In genomic region chr2:65937379-65938160, GRCh38 we compare ENCODE assay signal across 15 cellular contexts.
DNase-seq lines count a peak whose midpoint lies in the region; ATAC-seq and TF ChIP-seq lines count a peak whose summit lies in the region.
"Had no signal": no experiment of that assay in that cellular context is flagged by ENCODE, and none has a peak within 500 bp of the region (broad histone marks: within the 10 kb centered on the region; RNA-seq: fewer than 3 reads in every experiment).

No MANE protein-coding gene starts in this region.

- no peak overlapping the region for H3K18ac ChIP-seq in IMR-90 (ENCODE audit: low read depth, low read length)

- TF ChIP-seq CTCF in IMR-90 (conservative IDR thresholded peaks at IDR 0.05; ENCODE audit: low read depth, low read length), result no peak
- TF ChIP-seq CTCF in astrocyte of the spinal cord (IDR thresholded peaks at IDR 0.05; ENCODE audit: low read depth, low read length), result no peak
- no peak for TF ChIP-seq CTCF in omental fat pad (IDR thresholded peaks at IDR 0.05)

- no CpG with 5 or more reads among the region's 3 CpGs for WGBS in IMR-90 (ENCODE audit: extremely low coverage in 2 of 2, insufficient read length in 1 of 2), 2 experiments

- in situ Hi-C loops in IMR-90 (cut with MboI; ENCODE audit: low sequenced_read_pairs), result no loop called here
- in situ Hi-C loops in astrocyte of the spinal cord (cut with HindIII; ENCODE audit: low sequenced_read_pairs), result no loop called here

- H3K79me1 ChIP-seq in IMR-90 (ENCODE audit: low read depth in 1 of 2, low read length in 2 of 2), result no peaks in the 10 kb centered on the region

- TF ChIP-seq RAD21 in IMR-90 (IDR thresholded peaks at IDR 0.05; ENCODE audit: low read length), result no peak

- H4K8ac ChIP-seq in IMR-90 (ENCODE audit: low read depth in 2 of 2, low read length in 2 of 2), result no peak overlapping the region

- H2BK5ac ChIP-seq in IMR-90 (ENCODE audit: low read depth, low read length, poor library complexity, severe bottlenecking), result no peak overlapping the region

- no peak overlapping the region for H2BK120ac ChIP-seq in IMR-90 (ENCODE audit: low read depth, low read length)

- H3K9ac ChIP-seq in IMR-90 (ENCODE audit: low read depth, low read length), result no peak overlapping the region
- H3K9ac ChIP-seq: BLaER1 treated with 17β-estradiol and CSF1 and Interleukin-3, amounts not matched to agents 10 nM and 100 nM had no signal

- ATAC-seq in IMR-90 (ENCODE audit: low read depth) (no peak), omental fat pad (ENCODE audit: low FRiP score) (peak; percentile 64), HG03045 (IDR thresholded peaks at IDR 0.05; ENCODE audit: unreplicated experiment) (no peak)
- ATAC-seq: HCT116 had no signal

- BruUV-seq in IMR-90 (replicated peaks; lab: Mats Ljungman, UMichigan), result no TSS peak

- H2BK15ac ChIP-seq in IMR-90 (ENCODE audit: low read depth, low read length), result no peak overlapping the region

- no peak overlapping the region for H3K56ac ChIP-seq in IMR-90 (ENCODE audit: extremely low read depth, insufficient read depth, low read length)

- no peak overlapping the region for H2AK5ac ChIP-seq in IMR-90 (ENCODE audit: low read depth, low read length)

- no peaks in the 10 kb centered on the region for H3K9me3 ChIP-seq in IMR-90 (ENCODE audit: control insufficient read depth, insufficient read depth, low read length)
- H3K9me3 ChIP-seq: BLaER1 treated with 17β-estradiol and CSF1 and Interleukin-3, amounts not matched to agents 10 nM and 100 nM had no signal

- no peak overlapping the region for H3K27ac ChIP-seq in IMR-90 (ENCODE audit: insufficient read depth, low read length)
- H3K27ac ChIP-seq: BLaER1 treated with 17β-estradiol and CSF1 and Interleukin-3, amounts not matched to agents 10 nM and 100 nM; SK-N-MC had no signal

- no peaks in the 10 kb centered on the region for H4K20me1 ChIP-seq in IMR-90 (ENCODE audit: insufficient read depth, low read length)
- H4K20me1 ChIP-seq: BLaER1 treated with 17β-estradiol and CSF1 and Interleukin-3, amounts not matched to agents 10 nM and 100 nM had no signal

- no peak overlapping the region for H2BK20ac ChIP-seq in IMR-90 (ENCODE audit: low read depth, low read length)

- H3K23ac ChIP-seq in IMR-90 (ENCODE audit: low read depth, low read length), result no peak overlapping the region

- H4K91ac ChIP-seq in IMR-90 (ENCODE audit: insufficient read depth, low read depth, low read length), result no peak overlapping the region

- no peak overlapping the region for H2AK9ac ChIP-seq in IMR-90 (replicated peaks; ENCODE audit: low read depth, low read length, poor library complexity)

- H2AFZ ChIP-seq in IMR-90 (replicated peaks; ENCODE audit: low read length, poor library complexity), result no peak overlapping the region

- intact Hi-C loops in IMR-90 (cut with micrococcal nuclease), result no loop called here

- no peaks in the 10 kb centered on the region for H3K9me1 ChIP-seq in IMR-90 (ENCODE audit: insufficient read depth, low read length)

- TF ChIP-seq POLR2A in IMR-90 (IDR thresholded peaks at IDR 0.05; ENCODE audit: low read depth, low read length), result no peak

- no peak overlapping the region for H4K5ac ChIP-seq in IMR-90 (ENCODE audit: low read depth, low read length)

- CTCF ChIA-PET in IMR-90 (lab: Yijun Ruan, JAX), result no interaction called here

- dilution Hi-C loops in IMR-90 (cut with HindIII; ENCODE audit: low sequenced_read_pairs, unreplicated experiment), result no loop called here

- DNase-seq in EH (ENCODE audit: low read depth), result peak; percentile 31
- DNase-seq in IMR-90, result peak; percentile 17
- peak; percentile 5 for DNase-seq in astrocyte of the spinal cord (ENCODE audit: low read depth, low spot score)
- no peak for DNase-seq in omental fat pad (ENCODE audit: low spot score)
- DNase-seq in NCI-H2029 treated with DMSO at 0.1 percent for 48 hours (lab: John Stamatoyannopoulos, UW), result no peak
- DNase-seq in activated CD4-positive, CD25-positive, alpha-beta regulatory T cell treated with anti-CD3 and anti-CD28 coated beads, Interleukin-2, amount 50 U/mL, for 72 hours, result no peak
- DNase-seq in NCI-H345 (lab: John Stamatoyannopoulos, UW), result no peak
- DNase-seq: KG1, NCI-H1105 treated with DMSO at 0.1 percent for 48 hours, NCI-H2029, T-helper 1 cell had no signal

- H3K4me1 ChIP-seq in IMR-90 (ENCODE audit: control insufficient read depth, insufficient read depth, low read length), result no peaks in the 10 kb centered on the region

- no peaks in the 10 kb centered on the region for H3K36me3 ChIP-seq in IMR-90 (ENCODE audit: control insufficient read depth, insufficient read depth, low read length)
- H3K36me3 ChIP-seq: BLaER1 treated with 17β-estradiol and CSF1 and Interleukin-3, amounts not matched to agents 10 nM and 100 nM had no signal

- H3K14ac ChIP-seq in IMR-90 (replicated peaks; ENCODE audit: low read depth, low read length), result no peak overlapping the region

- H3K4ac ChIP-seq in IMR-90 (ENCODE audit: low read depth, low read length), result no peak overlapping the region

- POLR2A ChIA-PET in IMR-90 (lab: Charles Lee; ENCODE audit: unreplicated experiment), result no interaction called here

- no peak overlapping the region for H3K4me2 ChIP-seq in IMR-90 (ENCODE audit: low read depth, low read length)
- H3K4me2 ChIP-seq: BLaER1 treated with 17β-estradiol and CSF1 and Interleukin-3, amounts not matched to agents 10 nM and 100 nM had no signal

- no peak overlapping the region for H3K4me3 ChIP-seq in IMR-90 (ENCODE audit: insufficient read depth, low read depth, low read length)
- no peak overlapping the region for H3K4me3 ChIP-seq in astrocyte of the spinal cord (ENCODE audit: low read depth, low read length)
- H3K4me3 ChIP-seq: BLaER1 treated with 17β-estradiol and CSF1 and Interleukin-3, amounts not matched to agents 10 nM and 100 nM; SK-N-MC had no signal

- H3K27me3 ChIP-seq in IMR-90 (ENCODE audit: control insufficient read depth, insufficient read depth, low read length), result no peaks in the 10 kb centered on the region; the same call in 1 of the 2 replicates
- H3K27me3 ChIP-seq: BLaER1 treated with 17β-estradiol and CSF1 and Interleukin-3, amounts not matched to agents 10 nM and 100 nM had no signal

TF ChIP-seq in IMR-90, 13 proteins besides CTCF, POLR2A, EP300 and RAD21:
- TF ChIP-seq, protein P1, sequence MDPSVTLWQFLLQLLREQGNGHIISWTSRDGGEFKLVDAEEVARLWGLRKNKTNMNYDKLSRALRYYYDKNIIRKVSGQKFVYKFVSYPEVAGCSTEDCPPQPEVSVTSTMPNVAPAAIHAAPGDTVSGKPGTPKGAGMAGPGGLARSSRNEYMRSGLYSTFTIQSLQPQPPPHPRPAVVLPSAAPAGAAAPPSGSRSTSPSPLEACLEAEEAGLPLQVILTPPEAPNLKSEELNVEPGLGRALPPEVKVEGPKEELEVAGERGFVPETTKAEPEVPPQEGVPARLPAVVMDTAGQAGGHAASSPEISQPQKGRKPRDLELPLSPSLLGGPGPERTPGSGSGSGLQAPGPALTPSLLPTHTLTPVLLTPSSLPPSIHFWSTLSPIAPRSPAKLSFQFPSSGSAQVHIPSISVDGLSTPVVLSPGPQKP (IDR thresholded peaks at IDR 0.05; ENCODE audit: borderline replicate concordance, low read depth, low read length), result no peak
- TF ChIP-seq USF2 (IDR thresholded peaks at IDR 0.05; ENCODE audit: low read depth, low read length), result no peak
- no peak for TF ChIP-seq SMC3 (IDR thresholded peaks at IDR 0.05; ENCODE audit: low read depth, low read length)
- TF ChIP-seq BHLHE40 (IDR thresholded peaks at IDR 0.05; ENCODE audit: low read depth, low read length), result no peak
- no peak for TF ChIP-seq MAZ (IDR thresholded peaks at IDR 0.05; ENCODE audit: borderline replicate concordance, low read depth, low read length)
- TF ChIP-seq RCOR1 (IDR thresholded peaks at IDR 0.05; ENCODE audit: insufficient replicate concordance, low read length), result no peak
- no peak for TF ChIP-seq MAFK (IDR thresholded peaks at IDR 0.05; ENCODE audit: low read depth, low read length)
- no peak for TF ChIP-seq NFE2L2 (IDR thresholded peaks at IDR 0.05; ENCODE audit: low read depth, low read length)
- TF ChIP-seq MXI1 (IDR thresholded peaks at IDR 0.05; ENCODE audit: borderline replicate concordance, low read depth, low read length), result no peak

Comparison
In these comparisons a context has a peak if more than half of its experiments do, and no peak if none do; other contexts are left out.
1. DNase-seq: peak in EH (single experiment), IMR-90 (single experiment) and astrocyte of the spinal cord (single experiment); none in omental fat pad (single experiment), NCI-H2029 treated with DMSO at 0.1 percent for 48 hours (single experiment), activated CD4-positive, CD25-positive, alpha-beta regulatory T cell treated with anti-CD3 and anti-CD28 coated beads, Interleukin-2, amount 50 U/mL, for 72 hours (single experiment) and NCI-H345 (single experiment).